Comparison of ENCODE assay signal across 21 cellular contexts in the genomic region with DNA sequence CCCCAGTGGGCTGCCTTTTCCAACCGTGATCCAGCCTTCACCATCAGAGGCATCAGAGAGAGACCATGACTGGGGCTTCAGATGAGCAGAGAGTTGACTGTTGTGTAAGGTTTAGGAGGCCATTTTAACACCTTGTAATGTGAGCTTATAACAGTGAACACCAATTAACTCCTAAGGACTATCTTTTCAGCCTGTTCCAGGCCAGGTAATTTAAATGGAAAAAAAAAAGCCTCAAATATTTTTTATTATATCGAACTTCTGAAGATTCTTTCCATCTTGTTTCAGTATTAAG.
"Had no signal": no experiment of that assay in that cellular context is flagged by ENCODE, and none has a peak within 500 bp of the region (broad histone marks: within the 10 kb centered on the region; RNA-seq: fewer than 3 reads in every experiment).

No MANE protein-coding gene starts in this region.

- H3K27ac Mint-ChIP-seq: activated CD4-positive, alpha-beta T cell treated with anti-CD3 and anti-CD28 coated beads for 36 hours; activated CD4-positive, alpha-beta T cell treated with anti-CD3 and anti-CD28 coated beads, Interleukin-2, amount 10 ng/mL, durations not matched to agents 7 days and 5 days; activated CD8-positive, alpha-beta T cell treated with anti-CD3 and anti-CD28 coated beads, Interleukin-2, amount 10 ng/mL, durations not matched to agents 7 days and 5 days; activated naive CD8-positive, alpha-beta T cell treated with anti-CD3 and anti-CD28 coated beads, Interleukin-2, amount 10 ng/mL, durations not matched to agents 7 days and 5 days; activated T-cell treated with anti-CD3 and anti-CD28 coated beads, Interleukin-2, amount 50 U/mL, for 24 hours; activated T-helper 2 cell treated with anti-CD3 and anti-CD28 coated beads, Interferon-gamma antibody, Interleukin-2, Interleukin-4, amounts not matched to agents 10 μg/mL and 5 μg/mL and 100 μg/mL, durations not matched to agents 14 hours and 24 hours and 36 hours; T-helper 1 cell treated with Interleukin-12 subunit alpha and Interleukin-12 subunit beta and Interleukin-4 antibody, amounts not matched to agents 30 μg/mL and 1 μg/mL, for 36 hours; T-helper 2 cell treated with Interferon-gamma antibody and Interleukin-4, amounts not matched to agents 5 μg/mL and 100 μg/mL, for 36 hours had no signal

- H3K9me2 ChIP-seq: SK-N-SH had no signal

- H3K4me1 Mint-ChIP-seq: central memory CD8-positive, alpha-beta T cell had no signal

- H3K9ac ChIP-seq: SK-N-SH had no signal

- H3K36me3 Mint-ChIP-seq: activated naive CD4-positive, alpha-beta T cell treated with anti-CD3 and anti-CD28 coated beads, Interleukin-2, amount 50 U/mL, for 24 hours; activated naive CD8-positive, alpha-beta T cell treated with anti-CD3 and anti-CD28 coated beads, Interleukin-2, amount 10 ng/mL, durations not matched to agents 7 days and 5 days had no signal

- DNase-seq: activated gamma-delta T cell; activated naive CD8-positive, alpha-beta T cell treated with anti-CD3 and anti-CD28 coated beads, Interleukin-2, amount 10 ng/mL, durations not matched to agents 7 days and 5 days; activated T-cell treated with anti-CD3 and anti-CD28 coated beads, Interleukin-2, amount 50 U/mL, for 24 hours; NCI-H1048; NCI-H345; NCI-H524 treated with DMSO at 0.1 percent for 48 hours had no signal

- H3K4me3 ChIP-seq: ascending aorta, cardiac muscle cell, MG63, Peyer's patch, SJSA1 had no signal

- H3K4me2 ChIP-seq: SK-N-SH had no signal

- H3K27me3 ChIP-seq: ascending aorta, cardiac muscle cell, MG63, Peyer's patch, SJSA1 had no signal

- H3K36me3 ChIP-seq: ascending aorta, cardiac muscle cell, MG63, Peyer's patch, SJSA1 had no signal

- ATAC-seq: activated CD4-positive, CD25-positive, alpha-beta regulatory T cell treated with anti-CD3 and anti-CD28 coated beads, Interleukin-2, amount 50 U/mL, for 24 hours had no signal

- H3K9me3 ChIP-seq: ascending aorta, MG63, Peyer's patch, SJSA1, SK-N-SH had no signal

- H3K27ac ChIP-seq: ascending aorta, cardiac muscle cell, Peyer's patch, SJSA1 had no signal

- H3K9me3 Mint-ChIP-seq: activated CD4-positive, alpha-beta T cell treated with anti-CD3 and anti-CD28 coated beads, Interleukin-2, amount 10 ng/mL, durations not matched to agents 7 days and 5 days; activated naive CD4-positive, alpha-beta T cell treated with anti-CD3 and anti-CD28 coated beads, Interleukin-2, amount 50 U/mL, for 24 hours; activated naive CD8-positive, alpha-beta T cell treated with anti-CD3 and anti-CD28 coated beads, Interleukin-2, amount 10 ng/mL, durations not matched to agents 7 days and 5 days; activated T-cell treated with anti-CD3 and anti-CD28 coated beads, Interleukin-2, amount 50 U/mL, for 24 hours; activated T-helper 2 cell treated with anti-CD3 and anti-CD28 coated beads, Interferon-gamma antibody, Interleukin-2, Interleukin-4, amounts not matched to agents 10 μg/mL and 5 μg/mL and 100 μg/mL, durations not matched to agents 14 hours and 24 hours and 36 hours; central memory CD8-positive, alpha-beta T cell; T-helper 1 cell treated with Interleukin-12 subunit alpha and Interleukin-12 subunit beta and Interleukin-4 antibody, amounts not matched to agents 30 μg/mL and 1 μg/mL, for 36 hours; T-helper 2 cell treated with Interferon-gamma antibody and Interleukin-4, amounts not matched to agents 5 μg/mL and 100 μg/mL, for 36 hours had no signal

- H3K27me3 Mint-ChIP-seq: activated T-cell treated with anti-CD3 and anti-CD28 coated beads, Interleukin-2, amount 50 U/mL, for 24 hours had no signal

- H3K4me1 ChIP-seq: ascending aorta, Peyer's patch, SJSA1 had no signal

- H3K4me3 Mint-ChIP-seq: activated CD4-positive, alpha-beta T cell treated with anti-CD3 and anti-CD28 coated beads for 36 hours; activated CD4-positive, alpha-beta T cell treated with anti-CD3 and anti-CD28 coated beads, Interleukin-2, amount 10 ng/mL, durations not matched to agents 7 days and 5 days; activated CD8-positive, alpha-beta T cell treated with anti-CD3 and anti-CD28 coated beads, Interleukin-2, amount 10 ng/mL, durations not matched to agents 7 days and 5 days; activated naive CD4-positive, alpha-beta T cell treated with anti-CD3 and anti-CD28 coated beads, Interleukin-2, amount 50 U/mL, for 24 hours; activated naive CD8-positive, alpha-beta T cell treated with anti-CD3 and anti-CD28 coated beads, Interleukin-2, amount 10 ng/mL, durations not matched to agents 7 days and 5 days; activated T-cell treated with anti-CD3 and anti-CD28 coated beads, Interleukin-2, amount 50 U/mL, for 24 hours; central memory CD8-positive, alpha-beta T cell; T-helper 1 cell treated with Interleukin-12 subunit alpha and Interleukin-12 subunit beta and Interleukin-4 antibody, amounts not matched to agents 30 μg/mL and 1 μg/mL, for 36 hours; T-helper 2 cell treated with Interferon-gamma antibody and Interleukin-4, amounts not matched to agents 5 μg/mL and 100 μg/mL, for 36 hours had no signal
